8 cellular contexts compared by ENCODE assay signal in the genomic region with DNA sequence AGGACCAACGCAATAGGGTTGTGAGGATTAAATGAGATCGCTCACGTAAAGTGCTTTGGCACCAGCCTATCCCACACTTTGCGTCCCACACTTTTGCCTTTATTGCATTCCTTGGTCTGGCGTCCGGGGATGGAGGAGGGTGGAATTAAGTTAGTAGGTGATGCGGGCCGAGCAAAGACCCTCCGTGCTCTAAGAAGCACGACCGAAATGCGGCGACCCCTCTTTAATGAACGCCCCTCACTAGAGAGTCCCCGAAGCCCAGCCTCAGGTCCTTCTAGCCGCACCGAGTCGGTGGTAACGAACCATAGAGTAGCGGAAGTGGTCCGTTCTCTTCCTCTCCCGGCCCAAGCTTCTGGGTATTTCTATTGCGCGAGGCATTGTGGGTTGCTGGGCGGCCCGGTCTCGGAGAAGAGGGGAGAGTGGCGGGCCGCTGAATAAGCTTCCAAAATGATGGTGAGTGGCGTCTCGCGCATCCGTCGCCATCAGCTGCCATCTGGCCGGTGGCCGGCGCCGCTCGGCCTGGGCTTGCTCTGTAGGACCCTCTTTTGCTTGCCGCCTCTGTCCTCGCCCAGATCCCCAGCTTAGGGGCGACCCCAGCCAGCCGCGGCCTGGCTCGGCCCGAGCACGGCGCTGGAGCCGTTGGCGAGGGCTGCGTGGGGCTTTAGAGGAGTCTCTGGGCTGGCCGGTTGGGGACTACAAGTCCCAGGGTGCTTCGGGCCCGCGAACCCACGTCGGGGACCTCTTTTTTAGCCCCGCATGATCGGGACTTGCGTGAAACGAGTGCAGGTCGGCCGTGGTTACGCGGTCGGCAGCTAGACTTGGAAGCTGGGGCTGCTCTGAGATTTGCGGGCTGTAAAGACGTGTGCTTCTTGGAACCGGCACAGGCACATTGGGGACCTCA. TPM values are rescaled to one million over a fixed set of nuclear protein-coding genes. Genes with fewer than 3 reads are reported as not detected.
A peak's percentile ranks its signal among the peaks of the same experiment; 100 is the strongest.
DNase-seq lines count a peak whose midpoint lies in the region; ATAC-seq and TF ChIP-seq lines count a peak whose summit lies in the region.

A gene (plus strand): TSS at position 377 of the 901 bp plus-strand sequence. CDS start 71 bp downstream, at position 448.

- peak; percentile 84 to 95 (median 91) for DNase-seq in CD4-positive, CD25-positive, alpha-beta regulatory T cell
- DNase-seq in NCI-H82 treated with DMSO at 0.1 percent for 48 hours (lab: John Stamatoyannopoulos, UW; ENCODE audit: unreplicated experiment) (peak; percentile 81), dorsolateral prefrontal cortex (peak; percentile 86 to 96 (median 94)), lower leg skin (ENCODE audit: low spot score in 2 of 2) (peak; percentile 90 to 96)
- DNase-seq in activated CD4-positive, alpha-beta memory T cell treated with anti-CD3 and anti-CD28 coated beads for 36 hours = peak; percentile 91
- DNase-seq in stimulated activated CD4-positive, alpha-beta T cell treated with anti-CD3 and anti-CD28 coated beads, Interleukin-4, amount 100 ng/mL, for 4 hours = peak; percentile 74 to 86

- no peaks in the 10 kb centered on the region for H3K27me3 ChIP-seq in CD4-positive, CD25-positive, alpha-beta regulatory T cell (ENCODE audit: control insufficient read depth, insufficient read depth, low read length)
- no peaks in the 10 kb centered on the region for H3K27me3 ChIP-seq in dorsolateral prefrontal cortex

- intact Hi-C loops in activated CD4-positive, alpha-beta memory T cell treated with anti-CD3 and anti-CD28 coated beads for 36 hours (cut with micrococcal nuclease) = loop anchor here (1.0 to 10.0 kb wide), 7 partner anchors 20 to 1221 kb away; a partner anchor contains a TSS
- intact Hi-C loops in dorsolateral prefrontal cortex (cut with DNase I) (loop anchor here in 1 of 2 donors (1.0 to 5.0 kb wide), 3 partner anchors 20 to 162 kb away; a partner anchor contains a TSS), lower leg skin (cut with DNase I; ENCODE audit: low total_unique reads) (no loop called here)

- TF ChIP-seq CTCF in dorsolateral prefrontal cortex (IDR thresholded peaks at IDR 0.05 in 54 of 56, conservative IDR thresholded peaks at IDR 0.05 in 2 of 56; ENCODE audit: low read depth in 1 of 56, partially characterized antibody in 56 of 56) (peak in 28 of 56 donors; percentile 4 to 42 (median 22)), lower leg skin (IDR thresholded peaks at IDR 0.05) (no peak)

- POLR2A ChIA-PET in activated CD4-positive, alpha-beta memory T cell treated with anti-CD3 and anti-CD28 coated beads for 36 hours (lab: Charles Lee) = interaction anchor here (0.7 to 3.4 kb wide), 13 partner anchors 9 to 964 kb away, joined by 3 to 32 read pairs (median 4); a partner anchor contains a TSS

- peak within 1 kb of the TSS; percentile 88 to 95 (median 93) for H3K27ac Mint-ChIP-seq in CD4-positive, CD25-positive, alpha-beta regulatory T cell
- peak within 1 kb of the TSS; percentile 80 for H3K27ac Mint-ChIP-seq in activated CD4-positive, alpha-beta memory T cell treated with anti-CD3 and anti-CD28 coated beads for 36 hours

- no peaks in the 10 kb centered on the region for H3K9me3 ChIP-seq in CD4-positive, CD25-positive, alpha-beta regulatory T cell (ENCODE audit: control insufficient read depth in 2 of 2, low read length in 2 of 2)

- peak within 1 kb of the TSS; percentile 95 for H3K27ac ChIP-seq in CD4-positive, CD25-positive, alpha-beta regulatory T cell (ENCODE audit: insufficient read depth, low read length, poor library complexity, severe bottlenecking)
- H3K27ac ChIP-seq in dorsolateral prefrontal cortex = peak within 1 kb of the TSS; percentile 89 to 100 (median 98)

- ATAC-seq in CD4-positive, CD25-positive, alpha-beta regulatory T cell (ENCODE audit: low read depth in 2 of 2) = peak; percentile 71 to 75
- peak; percentile 55 for ATAC-seq in GM19452 (IDR thresholded peaks at IDR 0.05; ENCODE audit: unreplicated experiment)
- ATAC-seq in HG03575 (IDR thresholded peaks at IDR 0.05; ENCODE audit: extremely low read depth, insufficient number of reproducible peaks, low FRiP score, unreplicated experiment) = peak; percentile 30

- H3K4me1 ChIP-seq in CD4-positive, CD25-positive, alpha-beta regulatory T cell (ENCODE audit: control insufficient read depth, insufficient read depth, low read length, poor library complexity, severe bottlenecking) = peaks cover 43% of the 10 kb centered on the region

- no peaks in the 10 kb centered on the region for H3K9me3 Mint-ChIP-seq in CD4-positive, CD25-positive, alpha-beta regulatory T cell
- no peaks in the 10 kb centered on the region for H3K9me3 Mint-ChIP-seq in activated CD4-positive, alpha-beta memory T cell treated with anti-CD3 and anti-CD28 coated beads for 36 hours

- 0% methylated on average over 44 to 57 of the region's 69 CpGs for WGBS in lower leg skin, 2 donors

- H3K4me1 Mint-ChIP-seq in CD4-positive, CD25-positive, alpha-beta regulatory T cell = peaks cover 12 to 51% (median 38%) of the 10 kb centered on the region in 4 donors
- peaks cover 37% of the 10 kb centered on the region for H3K4me1 Mint-ChIP-seq in activated CD4-positive, alpha-beta memory T cell treated with anti-CD3 and anti-CD28 coated beads for 36 hours (ENCODE audit: low read depth)

- TF ChIP-seq POLR2A in lower leg skin (IDR thresholded peaks at IDR 0.05) = no peak

- CTCF ChIA-PET in activated CD4-positive, alpha-beta memory T cell treated with anti-CD3 and anti-CD28 coated beads for 36 hours (lab: Charles Lee) = interaction anchor here (0.7 to 10.2 kb wide), 3 partner anchors 21 to 57 kb away, joined by 3 to 70 read pairs (median 33); a partner anchor contains a TSS

- H3K36me3 ChIP-seq in CD4-positive, CD25-positive, alpha-beta regulatory T cell (ENCODE audit: control insufficient read depth, insufficient read depth, low read length) = peaks cover 8% of the 10 kb centered on the region

- no peaks in the 10 kb centered on the region for H3K27me3 Mint-ChIP-seq in CD4-positive, CD25-positive, alpha-beta regulatory T cell
- peaks cover 1% of the 10 kb centered on the region for H3K27me3 Mint-ChIP-seq in activated CD4-positive, alpha-beta memory T cell treated with anti-CD3 and anti-CD28 coated beads for 36 hours

- H3K4me3 ChIP-seq in CD4-positive, CD25-positive, alpha-beta regulatory T cell (ENCODE audit: low read depth, low read length) = peak within 1 kb of the TSS; percentile 93
- H3K4me3 ChIP-seq in dorsolateral prefrontal cortex (peak within 1 kb of the TSS; percentile 55 to 99 (median 90)), lower leg skin (ENCODE audit: low read depth, poor library complexity, severe bottlenecking) (peak within 1 kb of the TSS; percentile 87)

- peaks cover 5% of the 10 kb centered on the region for H3K36me3 Mint-ChIP-seq in CD4-positive, CD25-positive, alpha-beta regulatory T cell
- H3K36me3 Mint-ChIP-seq in activated CD4-positive, alpha-beta memory T cell treated with anti-CD3 and anti-CD28 coated beads for 36 hours = peaks cover 19% of the 10 kb centered on the region

- H3K4me3 Mint-ChIP-seq in CD4-positive, CD25-positive, alpha-beta regulatory T cell = peak within 1 kb of the TSS; percentile 95 to 99 (median 98)
- H3K4me3 Mint-ChIP-seq in activated CD4-positive, alpha-beta memory T cell treated with anti-CD3 and anti-CD28 coated beads for 36 hours = peak within 1 kb of the TSS; percentile 87

RNA-seq across cellular contexts. Expression of the gene that starts here (rescaled TPM):
- total RNA-seq in CD4-positive, CD25-positive, alpha-beta regulatory T cell = 114 TPM
- polyA plus RNA-seq in CD4-positive, CD25-positive, alpha-beta regulatory T cell = 100 to 1,000 TPM; 239 to 287 (median 275) TPM
- 100 to 1,000 TPM; 499 to 541 TPM for total RNA-seq in activated CD4-positive, alpha-beta memory T cell treated with anti-CD3 and anti-CD28 coated beads for 36 hours
- 100 to 1,000 TPM; 123 to 278 (median 188) TPM for total RNA-seq in dorsolateral prefrontal cortex
- total RNA-seq in lower leg skin = 100 to 1,000 TPM; 141 to 173 (median 156) TPM

Comparison
In these comparisons a context has a peak if more than half of its experiments do, and no peak if none do; other contexts are left out.
1. Peak in every context shown above with its lines: DNase-seq, ATAC-seq, H3K4me3 ChIP-seq and H3K27ac ChIP-seq.